14 cellular contexts compared by ENCODE assay signal in genomic region chr2:98507461-98507860, GRCh38.
DNase-seq lines count a peak whose midpoint lies in the region; ATAC-seq and TF ChIP-seq lines count a peak whose summit lies in the region.
"Had no signal": no experiment of that assay in that cellular context is flagged by ENCODE, and none has a peak within 500 bp of the region (broad histone marks: within the 10 kb centered on the region; RNA-seq: fewer than 3 reads in every experiment).

No MANE protein-coding gene starts in this region.

- H3K27me3 Mint-ChIP-seq in activated naive CD4-positive, alpha-beta T cell treated with anti-CD3 and anti-CD28 coated beads, Interleukin-2, amount 50 U/mL, for 24 hours, result no peaks in the 10 kb centered on the region
- H3K27me3 Mint-ChIP-seq in activated T-helper 17 cell treated with anti-CD3 and anti-CD28 coated beads, Interleukin-2, amount 50 U/mL, for 72 hours, result no peaks in the 10 kb centered on the region

- H3K27me3 ChIP-seq in lower lobe of right lung (ENCODE audit: low read depth) (no peaks in the 10 kb centered on the region), tibial nerve (no peaks in the 10 kb centered on the region)
- H3K27me3 ChIP-seq: vagina had no signal

- no peak for ATAC-seq in activated T-helper 17 cell treated with anti-CD3 and anti-CD28 coated beads, Interleukin-2, amount 50 U/mL, for 72 hours (replicated peaks)
- ATAC-seq in lower lobe of right lung (no peak), GM19351 (IDR thresholded peaks at IDR 0.05; ENCODE audit: unreplicated experiment) (no peak), GM18873 (IDR thresholded peaks at IDR 0.05; ENCODE audit: low FRiP score, unreplicated experiment) (no peak), HG02970 (IDR thresholded peaks at IDR 0.05; ENCODE audit: low FRiP score, unreplicated experiment) (no peak)
- ATAC-seq: PC-3 had no signal

- no peak overlapping the region for H3K4me3 ChIP-seq in lower lobe of right lung
- no peak overlapping the region for H3K4me3 ChIP-seq in tibial nerve
- H3K4me3 ChIP-seq: vagina had no signal

- H3K9me3 ChIP-seq in lower lobe of right lung (no peaks in the 10 kb centered on the region), tibial nerve (no peaks in the 10 kb centered on the region)
- H3K9me3 ChIP-seq: vagina had no signal

- peak overlapping the region; percentile 49 for H3K4me3 Mint-ChIP-seq in activated naive CD4-positive, alpha-beta T cell treated with anti-CD3 and anti-CD28 coated beads, Interleukin-2, amount 50 U/mL, for 24 hours
- no peak overlapping the region for H3K4me3 Mint-ChIP-seq in activated T-helper 17 cell treated with anti-CD3 and anti-CD28 coated beads, Interleukin-2, amount 50 U/mL, for 72 hours

- no peak for TF ChIP-seq CTCF in lower lobe of right lung (IDR thresholded peaks at IDR 0.05)
- TF ChIP-seq CTCF in tibial nerve (IDR thresholded peaks at IDR 0.05), result no peak

- peak overlapping the region; percentile 76 for H3K27ac ChIP-seq in lower lobe of right lung
- H3K27ac ChIP-seq in tibial nerve, result peak overlapping the region in 3 of 4 donors; percentile 72 to 95 (median 89)
- H3K27ac ChIP-seq: epithelial cell of prostate, vagina had no signal

- no peak for TF ChIP-seq POLR2A in tibial nerve (IDR thresholded peaks at IDR 0.05)

- peak overlapping the region; percentile 51 for H3K27ac Mint-ChIP-seq in activated naive CD4-positive, alpha-beta T cell treated with anti-CD3 and anti-CD28 coated beads, Interleukin-2, amount 50 U/mL, for 24 hours
- peak overlapping the region; percentile 86 for H3K27ac Mint-ChIP-seq in activated T-helper 17 cell treated with anti-CD3 and anti-CD28 coated beads, Interleukin-2, amount 50 U/mL, for 72 hours

- peaks cover 70% of the 10 kb centered on the region for H3K4me1 ChIP-seq in lower lobe of right lung
- H3K4me1 ChIP-seq in tibial nerve, result peaks cover 0 to 76% (median 55%) of the 10 kb centered on the region in 4 donors

- intact Hi-C loops in lower lobe of right lung (cut with DNase I), result no loop called here

- no peaks in the 10 kb centered on the region for H3K9me3 Mint-ChIP-seq in activated naive CD4-positive, alpha-beta T cell treated with anti-CD3 and anti-CD28 coated beads, Interleukin-2, amount 50 U/mL, for 24 hours
- no peaks in the 10 kb centered on the region for H3K9me3 Mint-ChIP-seq in activated T-helper 17 cell treated with anti-CD3 and anti-CD28 coated beads, Interleukin-2, amount 50 U/mL, for 72 hours

- H3K36me3 Mint-ChIP-seq in activated naive CD4-positive, alpha-beta T cell treated with anti-CD3 and anti-CD28 coated beads, Interleukin-2, amount 50 U/mL, for 24 hours, result peaks cover 4% of the 10 kb centered on the region
- peaks cover 14% of the 10 kb centered on the region for H3K36me3 Mint-ChIP-seq in activated T-helper 17 cell treated with anti-CD3 and anti-CD28 coated beads, Interleukin-2, amount 50 U/mL, for 72 hours (ENCODE audit: low read depth)

- H3K36me3 ChIP-seq in lower lobe of right lung (no peaks in the 10 kb centered on the region), tibial nerve (no peaks in the 10 kb centered on the region)
- H3K36me3 ChIP-seq: vagina had no signal

- no peak for TF ChIP-seq EP300 in tibial nerve (IDR thresholded peaks at IDR 0.05)

- no peak for DNase-seq in activated naive CD4-positive, alpha-beta T cell (lab: John Stamatoyannopoulos, UW)
- no peak for DNase-seq in lower lobe of right lung
- DNase-seq in tibial nerve (ENCODE audit: low spot score in 2 of 2), result no peak
- DNase-seq: mesenchymal stem cell, NCI-H1092 treated with DMSO at 0.1 percent for 48 hours, NCI-H446, PC-3 had no signal

- peaks cover 96% of the 10 kb centered on the region for H3K4me1 Mint-ChIP-seq in activated naive CD4-positive, alpha-beta T cell treated with anti-CD3 and anti-CD28 coated beads, Interleukin-2, amount 50 U/mL, for 24 hours
- H3K4me1 Mint-ChIP-seq in activated T-helper 17 cell treated with anti-CD3 and anti-CD28 coated beads, Interleukin-2, amount 50 U/mL, for 72 hours, result peaks cover 50% of the 10 kb centered on the region

- 80 to 83% methylated on average over 3 of the region's 3 CpGs for WGBS in tibial nerve, 2 donors
